8 cellular contexts compared by ENCODE assay signal in the genomic region with DNA sequence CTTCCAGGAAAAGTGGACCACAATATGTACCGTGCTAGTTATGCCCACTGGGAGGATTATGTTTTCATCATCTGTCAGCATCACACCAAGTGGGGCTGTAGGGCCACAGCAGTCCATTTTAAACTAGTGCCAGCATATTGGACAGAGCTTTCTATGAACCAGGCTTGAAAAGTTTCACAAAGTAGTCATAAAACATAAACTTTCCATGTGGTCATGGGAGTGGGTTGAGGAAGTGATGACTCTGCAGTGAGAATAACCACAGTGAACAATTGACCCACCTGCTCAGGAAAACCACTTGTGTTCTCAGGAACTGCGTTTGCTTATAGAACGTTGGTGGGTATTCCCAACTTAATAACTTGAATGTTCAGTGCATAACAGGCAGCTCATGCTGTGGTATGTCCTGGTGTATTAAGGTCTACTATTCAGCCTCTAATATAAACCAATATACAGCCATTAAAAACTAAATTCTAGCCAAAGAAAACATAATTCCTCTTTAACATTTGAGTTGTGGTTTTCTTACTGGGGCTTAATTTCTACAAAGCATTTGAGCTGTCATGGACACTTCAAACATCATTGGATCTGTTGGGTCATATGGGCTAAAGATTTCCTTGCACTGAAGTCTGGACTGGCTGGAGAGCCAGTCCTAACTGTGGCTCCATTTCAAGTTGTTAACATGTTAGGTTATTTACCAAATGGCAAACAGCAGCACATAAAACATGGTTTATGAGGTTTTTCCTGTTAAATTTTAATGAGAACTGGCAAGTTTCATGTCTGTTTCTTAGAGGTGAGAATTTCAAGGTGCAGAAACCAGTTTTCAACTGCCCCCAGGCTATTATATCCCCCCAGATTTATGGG.
DNase-seq lines count a peak whose midpoint lies in the region; ATAC-seq, FAIRE-seq and TF ChIP-seq lines count a peak whose summit lies in the region.

No MANE protein-coding gene starts in this region.

- H3K4me3 Mint-ChIP-seq in activated T-cell treated with anti-CD3 and anti-CD28 coated beads, Interleukin-2, amount 50 U/mL, for 72 hours = no peak overlapping the region
- no peak overlapping the region for H3K4me3 Mint-ChIP-seq in stimulated activated naive CD8-positive, alpha-beta T cell treated with anti-CD3 and anti-CD28 coated beads, Interleukin-15, amount 100 ng/mL, for 72 hours
- H3K4me3 Mint-ChIP-seq in chondrocyte (ENCODE audit: unreplicated experiment) (no peak overlapping the region), glutamatergic neuron (ENCODE audit: unreplicated experiment) (no peak overlapping the region)

- H3K27me3 Mint-ChIP-seq in activated T-cell treated with anti-CD3 and anti-CD28 coated beads, Interleukin-2, amount 50 U/mL, for 72 hours (ENCODE audit: low read depth) = peaks cover 11% of the 10 kb centered on the region
- no peaks in the 10 kb centered on the region for H3K27me3 Mint-ChIP-seq in stimulated activated naive CD8-positive, alpha-beta T cell treated with anti-CD3 and anti-CD28 coated beads, Interleukin-15, amount 100 ng/mL, for 72 hours
- H3K27me3 Mint-ChIP-seq in chondrocyte (ENCODE audit: low read depth) (peaks cover 3% of the 10 kb centered on the region), glutamatergic neuron (ENCODE audit: unreplicated experiment) (no peaks in the 10 kb centered on the region)

- no peak overlapping the region for H3K27ac Mint-ChIP-seq in activated T-cell treated with anti-CD3 and anti-CD28 coated beads, Interleukin-2, amount 50 U/mL, for 72 hours
- H3K27ac Mint-ChIP-seq in stimulated activated naive CD8-positive, alpha-beta T cell treated with anti-CD3 and anti-CD28 coated beads, Interleukin-15, amount 100 ng/mL, for 72 hours = no peak overlapping the region
- no peak overlapping the region for H3K27ac Mint-ChIP-seq in chondrocyte (ENCODE audit: unreplicated experiment)
- no peak overlapping the region for H3K27ac Mint-ChIP-seq in glutamatergic neuron (ENCODE audit: unreplicated experiment)

- DNase-seq in activated T-cell treated with anti-CD3 and anti-CD28 coated beads, Interleukin-2, amount 50 U/mL, for 72 hours = no peak
- DNase-seq in activated T-cell treated with anti-CD3 and anti-CD28 coated beads, Interleukin-2, amount 50 U/mL, for 1 hour = no peak
- DNase-seq in NCI-H748 (lab: John Stamatoyannopoulos, UW; ENCODE audit: unreplicated experiment) = peak; percentile 51
- DNase-seq in stimulated activated naive CD8-positive, alpha-beta T cell treated with anti-CD3 and anti-CD28 coated beads, Interleukin-15, amount 100 ng/mL, for 72 hours = no peak
- no peak for DNase-seq in chondrocyte (ENCODE audit: low spot score)
- DNase-seq in RCC 7860 (ENCODE audit: low spot score) = no peak
- DNase-seq in glutamatergic neuron = no peak

- no peaks in the 10 kb centered on the region for H3K36me3 Mint-ChIP-seq in activated T-cell treated with anti-CD3 and anti-CD28 coated beads, Interleukin-2, amount 50 U/mL, for 72 hours (ENCODE audit: insufficient read depth in 2 of 2)
- no peaks in the 10 kb centered on the region for H3K36me3 Mint-ChIP-seq in chondrocyte (ENCODE audit: low read depth)
- no peaks in the 10 kb centered on the region for H3K36me3 Mint-ChIP-seq in glutamatergic neuron (ENCODE audit: unreplicated experiment)

- H3K9me3 Mint-ChIP-seq in activated T-cell treated with anti-CD3 and anti-CD28 coated beads, Interleukin-2, amount 50 U/mL, for 72 hours = peaks cover 3 to 4% of the 10 kb centered on the region in 2 donors
- no peaks in the 10 kb centered on the region for H3K9me3 Mint-ChIP-seq in stimulated activated naive CD8-positive, alpha-beta T cell treated with anti-CD3 and anti-CD28 coated beads, Interleukin-15, amount 100 ng/mL, for 72 hours
- H3K9me3 Mint-ChIP-seq in chondrocyte (ENCODE audit: low read depth) (no peaks in the 10 kb centered on the region), glutamatergic neuron (ENCODE audit: unreplicated experiment) (no peaks in the 10 kb centered on the region)

- H3K4me1 Mint-ChIP-seq in activated T-cell treated with anti-CD3 and anti-CD28 coated beads, Interleukin-2, amount 50 U/mL, for 72 hours (ENCODE audit: low read depth) = peaks cover 16% of the 10 kb centered on the region
- H3K4me1 Mint-ChIP-seq in stimulated activated naive CD8-positive, alpha-beta T cell treated with anti-CD3 and anti-CD28 coated beads, Interleukin-15, amount 100 ng/mL, for 72 hours = no peaks in the 10 kb centered on the region
- H3K4me1 Mint-ChIP-seq in chondrocyte (ENCODE audit: low read depth) = no peaks in the 10 kb centered on the region
- H3K4me1 Mint-ChIP-seq in glutamatergic neuron (ENCODE audit: low read depth, unreplicated experiment) = no peaks in the 10 kb centered on the region

- ATAC-seq in activated T-cell treated with anti-CD3 and anti-CD28 coated beads, Interleukin-2, amount 50 U/mL, for 72 hours (replicated peaks in 1 of 2) = peak; percentile 55 to 67
- peak; percentile 82 for ATAC-seq in HG02870 (IDR thresholded peaks at IDR 0.05; ENCODE audit: unreplicated experiment)
- peak; percentile 54 for ATAC-seq in stimulated activated naive CD8-positive, alpha-beta T cell treated with anti-CD3 and anti-CD28 coated beads, Interleukin-15, amount 100 ng/mL, for 72 hours

- no peak for TF ChIP-seq CTCF in chondrocyte (IDR thresholded peaks at IDR 0.05)
- TF ChIP-seq CTCF in glutamatergic neuron (IDR thresholded peaks at IDR 0.05; ENCODE audit: partially characterized antibody, unreplicated experiment) = no peak

- no peak for FAIRE-seq in RCC 7860 (lab: Jason Lieb, UNC)
